In genomic region chr16:89493776-89494175, GRCh38 we compare ENCODE assay signal across 33 cellular contexts. TPM values are rescaled to one million over a fixed set of nuclear protein-coding genes. Genes with fewer than 3 reads are reported as not detected.
DNase-seq lines count a peak whose midpoint lies in the region; ATAC-seq, FAIRE-seq and TF ChIP-seq lines count a peak whose summit lies in the region.
"Had no signal": no experiment of that assay in that cellular context is flagged by ENCODE, and none has a peak within 500 bp of the region (broad histone marks: within the 10 kb centered on the region; RNA-seq: fewer than 3 reads in every experiment).

No MANE protein-coding gene starts in this region.

- in situ Hi-C loops in K562 (cut with MboI): no loop called here

- FAIRE-seq in K562 (lab: Jason Lieb, UNC): peak; percentile 29
- FAIRE-seq: GM19239, H1, HTR-8/SVneo had no signal

- POLR2A ChIA-PET in CD4-positive, alpha-beta memory T cell (lab: Charles Lee; ENCODE audit: partially characterized antibody): interaction anchor here (0.5 to 2.1 kb wide), 2 partner anchors 8 to 14 kb away, joined by 4 to 15 read pairs; partner anchors contain the start of gene SPG7
- POLR2A ChIA-PET in K562 (lab: Yijun Ruan, JAX) (no interaction called here), MCF 10A (lab: Yijun Ruan, JAX) (interaction anchor here (1.1 kb wide), 1 partner anchor 10 kb away, joined by 3 read pairs; no protein-coding TSS in a partner anchor)

- H3K9me3 Mint-ChIP-seq in CD4-positive, alpha-beta memory T cell: peaks cover 0 to 3% (median 0%) of the 10 kb centered on the region in 8 donors
- H3K9me3 Mint-ChIP-seq in nephron: no peaks in the 10 kb centered on the region
- H3K9me3 Mint-ChIP-seq in MCF 10A (ENCODE audit: unreplicated experiment): no peaks in the 10 kb centered on the region
- H3K9me3 Mint-ChIP-seq: activated naive CD4-positive, alpha-beta T cell treated with anti-CD3 and anti-CD28 coated beads, Interleukin-2, amount 50 U/mL, for 72 hours had no signal

- H3K9me1 ChIP-seq in K562 (ENCODE audit: control insufficient read depth, insufficient read depth, low read length): no peaks in the 10 kb centered on the region

- H3K27ac Mint-ChIP-seq in CD4-positive, alpha-beta memory T cell: peak overlapping the region in 5 of 7 donors; percentile 10 to 78 (median 27)
- H3K27ac Mint-ChIP-seq in nephron (no peak overlapping the region), MCF 10A (ENCODE audit: low read depth, unreplicated experiment) (no peak overlapping the region)
- H3K27ac Mint-ChIP-seq: activated CD4-positive, alpha-beta T cell treated with anti-CD3 and anti-CD28 coated beads for 36 hours had no signal

- H3K9ac ChIP-seq in BLaER1 treated with 17β-estradiol and CSF1 and Interleukin-3, amounts not matched to agents 10 nM and 100 nM: peak overlapping the region in 10 of 11 experiments; percentile 4 to 61 (median 37); a peak in 16 of 22 replicates
- peak overlapping the region in 1 of 2 experiments; percentile 72; a peak in 1 of 4 replicates for H3K9ac ChIP-seq in K562 (ENCODE audit: insufficient read depth in 1 of 2, low read depth in 2 of 2, low read length in 2 of 2)

- peak overlapping the region in 10 of 11 experiments; percentile 3 to 66 (median 36); a peak in 16 of 22 replicates for H3K4me2 ChIP-seq in BLaER1 treated with 17β-estradiol and CSF1 and Interleukin-3, amounts not matched to agents 10 nM and 100 nM
- H3K4me2 ChIP-seq in K562 (ENCODE audit: insufficient read depth, low read length): no peak overlapping the region

- no peak overlapping the region for H3K4me3 Mint-ChIP-seq in CD4-positive, alpha-beta memory T cell
- peak overlapping the region; percentile 13 to 39 (median 24) for H3K4me3 Mint-ChIP-seq in nephron
- no peak overlapping the region for H3K4me3 Mint-ChIP-seq in MCF 10A (ENCODE audit: unreplicated experiment)
- H3K4me3 Mint-ChIP-seq: activated CD4-positive, alpha-beta T cell treated with anti-CD3 and anti-CD28 coated beads for 36 hours had no signal

- DNase-seq in CD4-positive, alpha-beta memory T cell: no peak
- DNase-seq in K562 (ENCODE audit: extremely low read depth in 1 of 4, low spot score in 3 of 4): no peak
- DNase-seq in RKO (ENCODE audit: low spot score): no peak
- no peak for DNase-seq in MCF 10A (ENCODE audit: unreplicated experiment)
- DNase-seq in HK-2 (ENCODE audit: unreplicated experiment): no peak
- DNase-seq: activated CD4-positive, alpha-beta T cell treated with anti-CD3 and anti-CD28 coated beads for 36 hours; anterior cingulate cortex; C1 segment of cervical spinal cord; colonic mucosa; effector CD4-positive, alpha-beta T cell; foreskin fibroblast; head of caudate nucleus; islet precursor cell; KG1; left ventricle myocardium inferior; mesenchymal stem cell; MG63; NCI-H1105 treated with DMSO at 0.1 percent for 48 hours; NCI-H187 treated with DMSO at 0.1 percent for 48 hours; NCI-H2171; stimulated activated CD4-positive, alpha-beta T cell treated with anti-CD3 and anti-CD28 coated beads, Interleukin-12 subunit alpha, Interleukin-12 subunit beta, amount 100 ng/mL, for 4 hours; stimulated activated CD4-positive, alpha-beta T cell treated with anti-CD3 and anti-CD28 coated beads, Interleukin-2, amount 100 ng/mL, for 48 hours had no signal

- H4K20me1 ChIP-seq in BLaER1 treated with 17β-estradiol and CSF1 and Interleukin-3, amounts not matched to agents 10 nM and 100 nM: peaks cover 12 to 50% (median 22%) of the 10 kb centered on the region in 11 experiments; a peak in 19 of 22 replicates
- H4K20me1 ChIP-seq in K562 (replicated peaks; ENCODE audit: control insufficient read depth, insufficient read depth, low read length): peaks cover 3% of the 10 kb centered on the region

- H3K4me1 ChIP-seq in BLaER1 treated with 17β-estradiol and CSF1 and Interleukin-3, amounts not matched to agents 10 nM and 100 nM: peaks cover 25 to 48% (median 40%) of the 10 kb centered on the region in 10 experiments
- H3K4me1 ChIP-seq in CD4-positive, alpha-beta memory T cell (ENCODE audit: insufficient read depth, low read length): peaks cover 26% of the 10 kb centered on the region
- peaks cover 11 to 31% of the 10 kb centered on the region in 2 experiments; a peak in 4 of 5 replicates for H3K4me1 ChIP-seq in K562 (replicated peaks in 1 of 2; ENCODE audit: control insufficient read depth in 2 of 2, insufficient read depth in 2 of 2, low read length in 2 of 2)

- H3K4me1 Mint-ChIP-seq in CD4-positive, alpha-beta memory T cell: peaks cover 14 to 47% (median 30%) of the 10 kb centered on the region in 4 donors
- H3K4me1 Mint-ChIP-seq in nephron (peaks cover 33% of the 10 kb centered on the region), MCF 10A (ENCODE audit: insufficient read depth, unreplicated experiment) (no peaks in the 10 kb centered on the region)

- CTCF ChIA-PET in CD4-positive, alpha-beta memory T cell (lab: Charles Lee; ENCODE audit: partially characterized antibody): no interaction called here
- CTCF ChIA-PET in K562 (lab: Yijun Ruan, JAX; ENCODE audit: low intra/inter-chr PET ratio): interaction anchor here (0.6 kb wide), 1 partner anchor 8 kb away, joined by 4 read pairs; no protein-coding TSS in a partner anchor
- CTCF ChIA-PET in MCF 10A (lab: Yijun Ruan, JAX): no interaction called here

- H3K36me3 Mint-ChIP-seq in CD4-positive, alpha-beta memory T cell: peaks cover 0 to 19% of the 10 kb centered on the region in 2 donors
- H3K36me3 Mint-ChIP-seq in nephron (ENCODE audit: low read depth): no peaks in the 10 kb centered on the region
- peaks cover 20% of the 10 kb centered on the region for H3K36me3 Mint-ChIP-seq in MCF 10A (ENCODE audit: insufficient read depth, unreplicated experiment)

- H3K27me3 Mint-ChIP-seq in CD4-positive, alpha-beta memory T cell: no peaks in the 10 kb centered on the region
- H3K27me3 Mint-ChIP-seq in nephron (ENCODE audit: low read depth) (no peaks in the 10 kb centered on the region), MCF 10A (ENCODE audit: insufficient read depth, unreplicated experiment) (no peaks in the 10 kb centered on the region)
- H3K27me3 Mint-ChIP-seq: activated CD4-positive, alpha-beta T cell treated with anti-CD3 and anti-CD28 coated beads for 36 hours had no signal

- H2AFZ ChIP-seq in K562 (ENCODE audit: low read depth, low read length): no peak overlapping the region

- TF ChIP-seq RAD21 in K562 (CRISPR knock-in tag; conservative IDR thresholded peaks at IDR 0.05 in 1 of 2, IDR thresholded peaks at IDR 0.05 in 1 of 2): no peak

- no peak for TF ChIP-seq POLR2A in K562 (conservative IDR thresholded peaks at IDR 0.05)

- no peak for TF ChIP-seq EP300 in K562 (IDR thresholded peaks at IDR 0.05; ENCODE audit: low read length)

- no peaks in the 10 kb centered on the region for H3K9me3 ChIP-seq in BLaER1 treated with 17β-estradiol and CSF1 and Interleukin-3, amounts not matched to agents 10 nM and 100 nM (replicated peaks in 1 of 11)
- no peaks in the 10 kb centered on the region for H3K9me3 ChIP-seq in CD4-positive, alpha-beta memory T cell (ENCODE audit: control insufficient read depth in 1 of 2, low read length in 2 of 2)
- no peaks in the 10 kb centered on the region for H3K9me3 ChIP-seq in K562 (replicated peaks; ENCODE audit: control insufficient read depth, insufficient read depth, low read depth, low read length)
- H3K9me3 ChIP-seq: colonic mucosa, left ventricle myocardium inferior, MG63, neutrophil, tibial nerve had no signal

- H3K4me3 ChIP-seq in BLaER1 treated with 17β-estradiol and CSF1 and Interleukin-3, amounts not matched to agents 10 nM and 100 nM: no peak overlapping the region
- H3K4me3 ChIP-seq in CD4-positive, alpha-beta memory T cell (ENCODE audit: low read length in 2 of 2): no peak overlapping the region
- H3K4me3 ChIP-seq in K562: no peak overlapping the region
- H3K4me3 ChIP-seq: cardiac muscle cell, colonic mucosa, left ventricle myocardium inferior, MG63, tibial nerve had no signal

- TF ChIP-seq CTCF in K562 (IDR thresholded peaks at IDR 0.05 in 2 of 3, conservative IDR thresholded peaks at IDR 0.05 in 1 of 3; ENCODE audit: insufficient read depth in 2 of 3, low read depth in 1 of 3, low read length in 3 of 3) (no peak), nephron (IDR thresholded peaks at IDR 0.05; ENCODE audit: unreplicated experiment in 3 of 3) (no peak), MCF 10A (IDR thresholded peaks at IDR 0.05; ENCODE audit: unreplicated experiment) (no peak)

- peaks cover 39% of the 10 kb centered on the region for H3K79me2 ChIP-seq in K562 (ENCODE audit: control insufficient read depth, insufficient read depth, low read length)

- H3K27me3 ChIP-seq in BLaER1 treated with 17β-estradiol and CSF1 and Interleukin-3, amounts not matched to agents 10 nM and 100 nM: no peaks in the 10 kb centered on the region
- no peaks in the 10 kb centered on the region for H3K27me3 ChIP-seq in CD4-positive, alpha-beta memory T cell (ENCODE audit: insufficient read depth, low read length)
- no peaks in the 10 kb centered on the region for H3K27me3 ChIP-seq in K562 (ENCODE audit: control insufficient read depth in 2 of 2, insufficient read depth in 2 of 2, low read length in 2 of 2)
- H3K27me3 ChIP-seq: cardiac muscle cell, colonic mucosa, MG63, neutrophil, tibial nerve had no signal

- peaks cover 2 to 19% (median 3%) of the 10 kb centered on the region in 11 experiments; a peak in 13 of 22 replicates for H3K36me3 ChIP-seq in BLaER1 treated with 17β-estradiol and CSF1 and Interleukin-3, amounts not matched to agents 10 nM and 100 nM
- H3K36me3 ChIP-seq in CD4-positive, alpha-beta memory T cell (ENCODE audit: insufficient read depth, low read length): no peaks in the 10 kb centered on the region
- no peaks in the 10 kb centered on the region; the same call in 2 of the 3 replicates for H3K36me3 ChIP-seq in K562 (ENCODE audit: control insufficient read depth, insufficient read depth, low read length)
- H3K36me3 ChIP-seq: cardiac muscle cell, colonic mucosa, left ventricle myocardium inferior, MG63 had no signal

- WGBS in K562 (ENCODE audit: insufficient coverage, low coverage, missing lambda C conversion rate): 77% methylated on average over 4 of the region's 5 CpGs

- BruUV-seq in K562 (replicated peaks; lab: Mats Ljungman, UMichigan) (no TSS peak), MCF 10A (replicated peaks; lab: Mats Ljungman, UMichigan) (no TSS peak)

- intact Hi-C loops in CD4-positive, alpha-beta memory T cell (cut with micrococcal nuclease): no loop called here
- intact Hi-C loops in K562 (cut with micrococcal nuclease) (no loop called here), MCF 10A (cut with micrococcal nuclease) (no loop called here)

- ATAC-seq in K562: no peak
- ATAC-seq: activated CD4-positive, alpha-beta T cell treated with anti-CD3 and anti-CD28 coated beads for 36 hours; activated naive CD4-positive, alpha-beta T cell treated with anti-CD3 and anti-CD28 coated beads, Interleukin-2, amount 50 U/mL, for 72 hours; esophagus mucosa; sciatic nerve had no signal

- H3K27ac ChIP-seq in BLaER1 treated with 17β-estradiol and CSF1 and Interleukin-3, amounts not matched to agents 10 nM and 100 nM: peak overlapping the region in 5 of 11 experiments; percentile 6 to 42 (median 26); a peak in 5 of 22 replicates
- no peak overlapping the region for H3K27ac ChIP-seq in CD4-positive, alpha-beta memory T cell (ENCODE audit: low read depth, low read length)
- H3K27ac ChIP-seq in K562 (ENCODE audit: extremely low read depth, low read depth, low read length): no peak overlapping the region
- H3K27ac ChIP-seq: colonic mucosa, left ventricle myocardium inferior, neutrophil, tibial nerve had no signal

RNA-seq across cellular contexts. Expression of gene ANKRD11, which starts 3.4 kb away (rescaled TPM):
- 100 to 1,000 TPM; 229 to 246 TPM for total RNA-seq in CD4-positive, alpha-beta memory T cell
- 10 to 100 TPM in 1 of 2 donors, 1 to 10 TPM in 1; 3.9 to 49.7 TPM for polyA plus RNA-seq in CD4-positive, alpha-beta memory T cell
- 521 and 557 TPM in 2 replicates for total RNA-seq in K562 (2011; cell fraction: chromatin; rRNA removed; ENCODE audit: low replicate concordance)
- 219 and 271 TPM in 2 replicates for total RNA-seq in K562 (2011; cell fraction: nucleolus; rRNA removed)
- total RNA-seq in K562 (2011; cell fraction: nucleoplasm; rRNA removed): 280 and 307 TPM in 2 replicates
- total RNA-seq in K562 (2014; rRNA removed): 49.2 and 58.7 TPM in 2 replicates
- total RNA-seq in K562 (2014; rRNA removed; fragmentation: Illumina TruSeq; extraction: Trizol): 25.4 and 31.7 TPM in 2 replicates
- 26.9 and 27.6 TPM in 2 replicates for total RNA-seq in K562 (2015; rRNA removed; fragmentation: Illumina TruSeq; extraction: Trizol)
- total RNA-seq in K562 (2021): 114 and 126 TPM in 2 replicates
- 24.1 and 24.5 TPM in 2 replicates for polyA plus RNA-seq in K562 (2011; rRNA removed)
- 24.1 and 43.3 TPM in 2 replicates for polyA plus RNA-seq in K562 (2011; cell fraction: cytosol; rRNA removed)
- 82.4 and 115 TPM in 2 replicates for polyA plus RNA-seq in K562 (2011; cell fraction: nucleus; rRNA removed)
- polyA plus RNA-seq in K562 (2012): 58.0 and 101 TPM in 2 replicates
- 41.9 and 66.8 TPM in 2 replicates for polyA plus RNA-seq in K562 (2014; fragmentation: Illumina TruSeq; extraction: Trizol)
- polyA plus RNA-seq in K562 (2014; fragmentation: Nextera tagmentation; extraction: Ambion mirVana): 1 to 10 TPM; 4.7 to 5.4 TPM
- polyA plus RNA-seq in K562 (2014; rRNA removed): 75.6 and 83.7 TPM in 2 replicates
- 22.7 and 27.7 TPM in 2 replicates for polyA minus RNA-seq in K562 (2011; rRNA and poly(A)+ RNA removed)
- polyA minus RNA-seq in K562 (2011; cell fraction: cytosol; rRNA and poly(A)+ RNA removed): 41.4 and 57.3 TPM in 2 replicates
- 37.2 and 51.5 TPM in 2 replicates for polyA minus RNA-seq in K562 (2011; cell fraction: nucleus; rRNA and poly(A)+ RNA removed)
- 218 and 237 TPM in 2 replicates for total RNA-seq in MCF 10A (2022)

RNA-seq across cellular contexts. Expression of gene SPG7, which starts 14.4 kb away (rescaled TPM):
- 100 to 1,000 TPM; 157 to 160 TPM for total RNA-seq in CD4-positive, alpha-beta memory T cell
- polyA plus RNA-seq in CD4-positive, alpha-beta memory T cell: 10 to 100 TPM; 46.4 to 48.5 TPM
- total RNA-seq in K562 (2011; cell fraction: chromatin; rRNA removed; ENCODE audit: low replicate concordance): 538 and 821 TPM in 2 replicates
- 360 and 372 TPM in 2 replicates for total RNA-seq in K562 (2011; cell fraction: nucleolus; rRNA removed)
- total RNA-seq in K562 (2011; cell fraction: nucleoplasm; rRNA removed): 370 and 431 TPM in 2 replicates
- total RNA-seq in K562 (2014; rRNA removed) (67.4 and 136 TPM in 2 replicates), K562 (2014; rRNA removed; fragmentation: Illumina TruSeq; extraction: Trizol) (37.3 and 41.2 TPM in 2 replicates), K562 (2015; rRNA removed; fragmentation: Illumina TruSeq; extraction: Trizol) (51.9 and 55.5 TPM in 2 replicates), K562 (2021) (74.8 and 75.4 TPM in 2 replicates), MCF 10A (2022) (82.4 and 92.3 TPM in 2 replicates)
- polyA plus RNA-seq in K562 (2011; rRNA removed) (44.2 and 53.2 TPM in 2 replicates), K562 (2014; fragmentation: Illumina TruSeq; extraction: Trizol) (49.2 and 49.4 TPM in 2 replicates), K562 (2014; fragmentation: Nextera tagmentation; extraction: Ambion mirVana) (1 to 10 TPM; 5.8 to 7.0 TPM), K562 (2014; rRNA removed) (62.6 and 89.1 TPM in 2 replicates)
- 33.7 and 35.7 TPM in 2 replicates for polyA plus RNA-seq in K562 (2011; cell fraction: cytosol; rRNA removed)
- 243 and 279 TPM in 2 replicates for polyA plus RNA-seq in K562 (2011; cell fraction: nucleus; rRNA removed)
- polyA plus RNA-seq in K562 (2012): 41.5 and 49.6 TPM in 2 replicates
- polyA minus RNA-seq in K562 (2011; rRNA and poly(A)+ RNA removed): 44.3 and 53.3 TPM in 2 replicates
- polyA minus RNA-seq in K562 (2011; cell fraction: cytosol; rRNA and poly(A)+ RNA removed): 30.5 and 50.1 TPM in 2 replicates
- 79.4 and 87.9 TPM in 2 replicates for polyA minus RNA-seq in K562 (2011; cell fraction: nucleus; rRNA and poly(A)+ RNA removed)

Comparison
In these comparisons a context has a peak if more than half of its experiments do, and no peak if none do; other contexts are left out.
1. H3K27ac Mint-ChIP-seq: peak in CD4-positive, alpha-beta memory T cell (5 of 7); none in nephron (0 of 3) and MCF 10A (single experiment).
2. H3K4me3 Mint-ChIP-seq: peak in nephron (3 of 3); none in CD4-positive, alpha-beta memory T cell (0 of 8) and MCF 10A (single experiment).